12 cellular contexts compared by ENCODE assay signal in genomic region chr1:9827558-9828185, GRCh38. TPM values are rescaled to one million over a fixed set of nuclear protein-coding genes. Genes with fewer than 3 reads are reported as not detected.
DNase-seq lines count a peak whose midpoint lies in the region; ATAC-seq and TF ChIP-seq lines count a peak whose summit lies in the region.
"Had no signal": no experiment of that assay in that cellular context is flagged by ENCODE, and none has a peak within 500 bp of the region (broad histone marks: within the 10 kb centered on the region; RNA-seq: fewer than 3 reads in every experiment).

No MANE protein-coding gene starts in this region.

- H3K9me2 ChIP-seq in neural cell (ENCODE audit: insufficient read depth, low read length): no peaks in the 10 kb centered on the region

- H3K9me3 ChIP-seq in neural cell (ENCODE audit: low read length): no peaks in the 10 kb centered on the region
- H3K9me3 ChIP-seq: neutrophil, Peyer's patch had no signal

- no peak overlapping the region for H3K9ac ChIP-seq in neural cell (ENCODE audit: low read length)

- H3K27me3 Mint-ChIP-seq in HFFc6 (ENCODE audit: insufficient read depth): peaks cover 13% of the 10 kb centered on the region
- H3K27me3 Mint-ChIP-seq in activated CD8-positive, alpha-beta memory T cell treated with anti-CD3 and anti-CD28 coated beads, Interleukin-2, amount 10 ng/mL, durations not matched to agents 7 days and 5 days: peaks cover 4% of the 10 kb centered on the region

- no peak for TF ChIP-seq RAD21 in neural cell (conservative IDR thresholded peaks at IDR 0.05)

- no peaks in the 10 kb centered on the region for H3F3A ChIP-seq in neural cell (ENCODE audit: insufficient read depth, low read length, poor library complexity, severe bottlenecking)

- CTCF ChIA-PET in activated CD8-positive, alpha-beta memory T cell treated with anti-CD3 and anti-CD28 coated beads, Interleukin-2, amount 10 ng/mL, durations not matched to agents 7 days and 5 days (lab: Charles Lee): interaction anchor here (0.7 to 5.1 kb wide), 4 partner anchors 25 to 1822 kb away, joined by 3 to 25 read pairs (median 4); no protein-coding TSS in a partner anchor

- no peaks in the 10 kb centered on the region for H3K27me3 ChIP-seq in neural cell (ENCODE audit: insufficient read depth, low read depth, low read length)
- H3K27me3 ChIP-seq: Peyer's patch had no signal

- no peak overlapping the region for H2AFZ ChIP-seq in neural cell (ENCODE audit: low read depth, low read length)

- H3K27ac ChIP-seq in neural cell (ENCODE audit: low read length): no peak overlapping the region
- H3K27ac ChIP-seq: neutrophil, Peyer's patch had no signal

- TF ChIP-seq EP300 in neural cell (conservative IDR thresholded peaks at IDR 0.05; ENCODE audit: poor library complexity, severe bottlenecking): no peak

- no peak overlapping the region for H3K4me2 ChIP-seq in neural cell (ENCODE audit: low read length)

- no peaks in the 10 kb centered on the region for H3K79me2 ChIP-seq in neural cell (replicated peaks; ENCODE audit: insufficient read depth, low read length)

- no peaks in the 10 kb centered on the region for H3K9me3 Mint-ChIP-seq in HFFc6
- H3K9me3 Mint-ChIP-seq in activated CD8-positive, alpha-beta memory T cell treated with anti-CD3 and anti-CD28 coated beads, Interleukin-2, amount 10 ng/mL, durations not matched to agents 7 days and 5 days (ENCODE audit: low read depth): no peaks in the 10 kb centered on the region

- in situ Hi-C loops in astrocyte of the cerebellum (cut with HindIII; ENCODE audit: low sequenced_read_pairs): no loop called here

- H3K4me3 ChIP-seq in astrocyte of the cerebellum (ENCODE audit: low read depth, low read length): no peak overlapping the region
- no peak overlapping the region for H3K4me3 ChIP-seq in neural cell (ENCODE audit: low read length)
- H3K4me3 ChIP-seq: Peyer's patch had no signal

- no peak overlapping the region for H3K4me3 Mint-ChIP-seq in HFFc6
- no peak overlapping the region for H3K4me3 Mint-ChIP-seq in activated CD8-positive, alpha-beta memory T cell treated with anti-CD3 and anti-CD28 coated beads, Interleukin-2, amount 10 ng/mL, durations not matched to agents 7 days and 5 days

- DNase-seq in DMS53 (lab: John Stamatoyannopoulos, UW) (peak; percentile 20), DMS53 treated with DMSO at 0.1 percent for 48 hours (lab: John Stamatoyannopoulos, UW; ENCODE audit: unreplicated experiment) (no peak), HFFc6 (no peak), astrocyte of the cerebellum (ENCODE audit: low read depth) (peak; percentile 53), SK-N-DZ (ENCODE audit: low spot score) (no peak)
- DNase-seq in activated CD8-positive, alpha-beta memory T cell treated with anti-CD3 and anti-CD28 coated beads, Interleukin-2, amount 10 ng/mL, durations not matched to agents 7 days and 5 days: no peak
- DNase-seq: activated T-cell treated with anti-CD3 and anti-CD28 coated beads, Interleukin-2, amount 50 U/mL, for 1 hour; Peyer's patch had no signal

- TF ChIP-seq CTCF in HFFc6 (IDR thresholded peaks at IDR 0.05) (peak; percentile 73), astrocyte of the cerebellum (IDR thresholded peaks at IDR 0.05; ENCODE audit: low read depth, low read length, missing control alignments) (peak; percentile 58), neural cell (IDR thresholded peaks at IDR 0.05; ENCODE audit: poor library complexity, severe bottlenecking) (no peak)

- no peaks in the 10 kb centered on the region for H3K36me3 ChIP-seq in neural cell (ENCODE audit: insufficient read depth, low read length)
- H3K36me3 ChIP-seq: neutrophil, Peyer's patch had no signal

- peaks cover 27% of the 10 kb centered on the region for H3K4me1 Mint-ChIP-seq in HFFc6 (ENCODE audit: low read depth)
- peaks cover 28% of the 10 kb centered on the region for H3K4me1 Mint-ChIP-seq in activated CD8-positive, alpha-beta memory T cell treated with anti-CD3 and anti-CD28 coated beads, Interleukin-2, amount 10 ng/mL, durations not matched to agents 7 days and 5 days

- H4K20me1 ChIP-seq in neural cell (ENCODE audit: insufficient read depth): no peaks in the 10 kb centered on the region

- peaks cover 3% of the 10 kb centered on the region; the same call in 1 of the 2 replicates for H3K36me3 Mint-ChIP-seq in HFFc6 (ENCODE audit: low read depth)
- H3K36me3 Mint-ChIP-seq in activated CD8-positive, alpha-beta memory T cell treated with anti-CD3 and anti-CD28 coated beads, Interleukin-2, amount 10 ng/mL, durations not matched to agents 7 days and 5 days: peaks cover 4% of the 10 kb centered on the region

- no peak for ATAC-seq in activated CD8-positive, alpha-beta memory T cell treated with anti-CD3 and anti-CD28 coated beads, Interleukin-2, amount 10 ng/mL, durations not matched to agents 7 days and 5 days
- ATAC-seq in GM21825 (IDR thresholded peaks at IDR 0.05; ENCODE audit: unreplicated experiment): no peak
- ATAC-seq: esophagus mucosa had no signal

- H3K27ac Mint-ChIP-seq in HFFc6: no peak overlapping the region
- H3K27ac Mint-ChIP-seq in activated CD8-positive, alpha-beta memory T cell treated with anti-CD3 and anti-CD28 coated beads, Interleukin-2, amount 10 ng/mL, durations not matched to agents 7 days and 5 days: no peak overlapping the region

TF ChIP-seq in neural cell, 6 proteins besides CTCF, POLR2A, EP300 and RAD21:
- TF ChIP-seq POLR2AphosphoS5 (IDR thresholded peaks at IDR 0.05) (peak; percentile 25), EZH2 (IDR thresholded peaks at IDR 0.05; ENCODE audit: borderline replicate concordance, insufficient read depth, low read length, poor library complexity, severe bottlenecking) (no peak), TAF1 (IDR thresholded peaks at IDR 0.05; ENCODE audit: low read depth) (no peak)

RNA-seq across cellular contexts. Expression of gene CLSTN1, which starts 3.9 kb away (rescaled TPM):
- total RNA-seq in HFFc6 (2021; fragmentation: NEBNext Ultra II Directional; extraction: Animal tissue kit (Norgen Biotek cat#: 25700)): 100 to 1,000 TPM; 128 to 151 (median 137) TPM
- polyA plus RNA-seq in neural cell: 77.2 and 81.0 TPM in 2 replicates
- 134 TPM in 2 replicates for polyA minus RNA-seq in neural cell
- polyA plus RNA-seq in SK-N-DZ (2014; cell fraction: cytosol; rRNA removed): 31.0 and 37.5 TPM in 2 replicates
- polyA plus RNA-seq in SK-N-DZ (2014; cell fraction: nucleus; rRNA removed): 17.5 and 26.6 TPM in 2 replicates
- total RNA-seq in activated CD8-positive, alpha-beta memory T cell treated with anti-CD3 and anti-CD28 coated beads, Interleukin-2, amount 10 ng/mL, durations not matched to agents 7 days and 5 days: 10 to 100 TPM; 81.5 to 99.3 TPM

Comparison
In these comparisons a context has a peak if more than half of its experiments do, and no peak if none do; other contexts are left out.
1. DNase-seq: peak in DMS53 (single experiment) and astrocyte of the cerebellum (single experiment); none in DMS53 treated with DMSO at 0.1 percent for 48 hours (single experiment), HFFc6 (single experiment), SK-N-DZ (single experiment) and activated CD8-positive, alpha-beta memory T cell treated with anti-CD3 and anti-CD28 coated beads, Interleukin-2, amount 10 ng/mL, durations not matched to agents 7 days and 5 days (single experiment).